In the genomic region with DNA sequence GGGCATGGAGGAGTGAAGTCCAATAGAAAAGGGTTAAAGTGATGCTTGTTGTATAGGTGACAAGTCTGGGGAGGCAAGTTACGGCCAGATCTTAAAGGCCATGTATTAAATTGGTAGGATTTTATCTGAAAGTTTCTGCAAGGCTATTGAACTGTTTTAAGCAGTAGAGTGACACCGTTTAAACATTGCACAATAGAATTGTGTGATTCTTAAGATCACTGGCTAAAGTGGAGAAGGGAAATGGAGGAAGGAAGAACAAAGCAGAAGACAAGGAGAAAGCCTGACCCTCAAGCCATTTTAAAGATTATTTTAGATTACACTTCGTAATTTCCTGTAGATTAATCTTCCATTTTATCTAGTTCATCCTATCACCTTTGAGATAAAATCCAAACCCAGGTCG, we compare ENCODE assay signal across 2 cellular contexts.
TF ChIP-seq lines count a peak whose summit lies in the region.

No MANE protein-coding gene starts in this region.

TF ChIP-seq in IMR-90, 13 proteins besides CTCF, POLR2A, EP300 and RAD21:
- peak; percentile 58 for TF ChIP-seq CEBPB (IDR thresholded peaks at IDR 0.05; ENCODE audit: low read depth, low read length)
- no peak for TF ChIP-seq RCOR1 (IDR thresholded peaks at IDR 0.05; ENCODE audit: insufficient replicate concordance, low read length)
TF ChIP-seq in IMR-90: peak in this region for 1.

TF ChIP-seq in K562, 482 proteins besides CTCF, POLR2A, EP300 and RAD21:
- TF ChIP-seq RFX7 (CRISPR knock-in tag; IDR thresholded peaks at IDR 0.05) (no peak), SNIP1 (IDR thresholded peaks at IDR 0.05; ENCODE audit: low read depth) (no peak), ZNF12 (CRISPR knock-in tag; IDR thresholded peaks at IDR 0.05) (no peak), CEBPG (CRISPR knock-in tag; IDR thresholded peaks at IDR 0.05) (no peak), CEBPG (tag; conservative IDR thresholded peaks at IDR 0.05 in 1 of 2, IDR thresholded peaks at IDR 0.05 in 1 of 2) (peak in 1 of 2 experiments; percentile 37; a peak in 1 of 4 replicates), CBX2 (IDR thresholded peaks at IDR 0.05; ENCODE audit: insufficient read depth, low read length, poor library complexity, severe bottlenecking) (peak; percentile 11), PHF20 (IDR thresholded peaks at IDR 0.05; ENCODE audit: partially characterized antibody) (no peak), CEBPB (tag; IDR thresholded peaks at IDR 0.05) (peak; percentile 57), ZNF699 (CRISPR knock-in tag; IDR thresholded peaks at IDR 0.05; ENCODE audit: insufficient replicate concordance) (no peak)
- TF ChIP-seq, protein P1, sequence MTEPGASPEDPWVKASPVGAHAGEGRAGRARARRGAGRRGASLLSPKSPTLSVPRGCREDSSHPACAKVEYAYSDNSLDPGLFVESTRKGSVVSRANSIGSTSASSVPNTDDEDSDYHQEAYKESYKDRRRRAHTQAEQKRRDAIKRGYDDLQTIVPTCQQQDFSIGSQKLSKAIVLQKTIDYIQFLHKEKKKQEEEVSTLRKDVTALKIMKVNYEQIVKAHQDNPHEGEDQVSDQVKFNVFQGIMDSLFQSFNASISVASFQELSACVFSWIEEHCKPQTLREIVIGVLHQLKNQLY (CRISPR knock-in tag; conservative IDR thresholded peaks at IDR 0.05): no peak
